In the genomic region with DNA sequence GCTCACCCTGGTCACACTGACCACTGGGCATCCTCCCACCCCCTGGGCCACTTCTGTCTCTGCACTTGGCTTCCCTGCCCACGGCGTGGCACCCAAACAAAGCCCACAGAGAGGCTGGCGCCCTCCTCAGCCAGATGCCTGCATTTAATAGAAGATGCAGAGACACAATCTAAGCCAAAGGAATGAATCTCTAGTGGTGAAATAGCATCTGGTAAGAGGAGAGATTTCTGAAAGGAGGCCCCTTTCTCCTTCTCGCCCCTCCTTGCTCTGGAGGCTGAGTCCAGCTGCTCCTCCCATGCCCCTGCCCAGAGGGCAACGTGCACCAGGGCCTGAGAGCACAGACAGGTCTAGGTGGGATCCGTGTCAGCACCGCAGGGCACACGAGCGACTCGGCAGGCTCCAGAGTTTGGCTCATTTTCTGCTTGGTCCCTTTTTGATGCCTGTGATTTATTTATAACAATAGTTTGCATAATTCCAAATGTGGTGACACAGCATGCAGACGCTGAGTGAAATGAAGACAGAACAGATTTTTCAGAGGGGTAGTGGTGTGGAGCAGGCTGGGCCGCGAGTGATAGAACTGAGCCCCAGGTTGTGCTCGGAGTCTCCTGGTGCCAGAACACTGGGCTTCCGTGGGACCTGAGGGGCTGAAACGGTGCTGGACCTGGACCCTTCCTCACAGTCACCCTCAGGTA, we compare ENCODE assay signal across 12 cellular contexts.
DNase-seq lines count a peak whose midpoint lies in the region; ATAC-seq and TF ChIP-seq lines count a peak whose summit lies in the region.
"Had no signal": no experiment of that assay in that cellular context is flagged by ENCODE, and none has a peak within 500 bp of the region (broad histone marks: within the 10 kb centered on the region; RNA-seq: fewer than 3 reads in every experiment).

No MANE protein-coding gene starts in this region.

- ATAC-seq in Right ventricle myocardium superior (ENCODE audit: poor library complexity): no peak
- no peak for ATAC-seq in left ventricle myocardium superior
- ATAC-seq: T-helper 17 cell had no signal

- TF ChIP-seq CTCF in colonic mucosa (IDR thresholded peaks at IDR 0.05) (no peak), suprapubic skin (IDR thresholded peaks at IDR 0.05) (no peak), esophagus muscularis mucosa (IDR thresholded peaks at IDR 0.05) (no peak)

- peak overlapping the region; percentile 67 for H3K9ac ChIP-seq in Karpas-422 (ENCODE audit: low read length)
- H3K9ac ChIP-seq in colonic mucosa (ENCODE audit: low read depth in 2 of 2, low read length in 2 of 2): no peak overlapping the region

- H3K27me3 ChIP-seq in Karpas-422 (ENCODE audit: low read length) (no peaks in the 10 kb centered on the region), colonic mucosa (no peaks in the 10 kb centered on the region), suprapubic skin (no peaks in the 10 kb centered on the region), esophagus muscularis mucosa (peaks cover 0 to 14% (median 0%) of the 10 kb centered on the region in 4 donors)
- H3K27me3 ChIP-seq: ascending aorta had no signal

- DNase-seq in Right ventricle myocardium superior (peak; percentile 27), left ventricle myocardium superior (no peak), Karpas-422 (peak; percentile 90), colonic mucosa (peak; percentile 7), suprapubic skin (ENCODE audit: low spot score in 2 of 2) (no peak), DMS 273 (lab: John Stamatoyannopoulos, UW; ENCODE audit: unreplicated experiment) (no peak), dedifferentiated amniotic fluid mesenchymal stem cell (ENCODE audit: extremely low spot score) (no peak), esophagus muscularis mucosa (ENCODE audit: extremely low spot score) (no peak)
- DNase-seq: activated T-cell treated with anti-CD3 and anti-CD28 coated beads for 4 hours, C1 segment of cervical spinal cord, T-helper 17 cell had no signal

- no peaks in the 10 kb centered on the region for H3K79me2 ChIP-seq in Karpas-422 (ENCODE audit: low read length)

- H2AFZ ChIP-seq in Karpas-422 (ENCODE audit: low read length): peak overlapping the region; percentile 36; the same call in 1 of the 2 replicates

- no peaks in the 10 kb centered on the region for H4K20me1 ChIP-seq in Karpas-422 (ENCODE audit: insufficient read depth, low read depth, low read length)

- intact Hi-C loops in Right ventricle myocardium superior (cut with DNase I) (no loop called here), left ventricle myocardium superior (cut with micrococcal nuclease) (no loop called here), colonic mucosa (cut with DNase I) (no loop called here), esophagus muscularis mucosa (cut with DNase I) (no loop called here)

- no peaks in the 10 kb centered on the region for H3K9me3 ChIP-seq in Karpas-422 (ENCODE audit: low read length)
- no peaks in the 10 kb centered on the region for H3K9me3 ChIP-seq in colonic mucosa
- H3K9me3 ChIP-seq in suprapubic skin: no peaks in the 10 kb centered on the region
- no peaks in the 10 kb centered on the region for H3K9me3 ChIP-seq in esophagus muscularis mucosa
- H3K9me3 ChIP-seq: ascending aorta had no signal

- H3K4me1 ChIP-seq in Karpas-422 (ENCODE audit: low read length) (peaks cover 35% of the 10 kb centered on the region), colonic mucosa (no peaks in the 10 kb centered on the region), suprapubic skin (peaks cover 13% of the 10 kb centered on the region), esophagus muscularis mucosa (peaks cover 0 to 6% (median 0%) of the 10 kb centered on the region in 4 donors)
- H3K4me1 ChIP-seq: ascending aorta had no signal

- H3K27ac ChIP-seq in Karpas-422 (ENCODE audit: low read length): peak overlapping the region; percentile 92
- H3K27ac ChIP-seq in colonic mucosa: no peak overlapping the region
- H3K27ac ChIP-seq in suprapubic skin: peak overlapping the region; percentile 18
- H3K27ac ChIP-seq in esophagus muscularis mucosa (replicated peaks in 1 of 4): no peak overlapping the region
- H3K27ac ChIP-seq: ascending aorta had no signal

- H3K36me3 ChIP-seq in Karpas-422 (ENCODE audit: insufficient read depth, low read length) (no peaks in the 10 kb centered on the region), colonic mucosa (no peaks in the 10 kb centered on the region), suprapubic skin (no peaks in the 10 kb centered on the region), esophagus muscularis mucosa (no peaks in the 10 kb centered on the region)
- H3K36me3 ChIP-seq: ascending aorta had no signal

- H3K4me2 ChIP-seq in Karpas-422 (ENCODE audit: low read depth, low read length, poor library complexity, severe bottlenecking): peak overlapping the region; percentile 93

- TF ChIP-seq POLR2A in suprapubic skin (IDR thresholded peaks at IDR 0.05) (no peak), esophagus muscularis mucosa (IDR thresholded peaks at IDR 0.05; ENCODE audit: low read depth) (no peak)

- TF ChIP-seq EP300 in suprapubic skin (IDR thresholded peaks at IDR 0.05) (no peak), esophagus muscularis mucosa (IDR thresholded peaks at IDR 0.05) (no peak)

- H3K4me3 ChIP-seq in Karpas-422 (ENCODE audit: low read length) (peak overlapping the region; percentile 61), colonic mucosa (no peak overlapping the region), suprapubic skin (no peak overlapping the region), esophagus muscularis mucosa (no peak overlapping the region)
- H3K4me3 ChIP-seq: ascending aorta had no signal

- WGBS in suprapubic skin: 61% methylated on average over 15 of the region's 16 CpGs
- WGBS in esophagus muscularis mucosa: 87% methylated on average over 16 of the region's 16 CpGs

- no peaks in the 10 kb centered on the region for H3K9me2 ChIP-seq in Karpas-422 (replicated peaks; ENCODE audit: insufficient read depth, low read length)

Comparison
In these comparisons a context has a peak if more than half of its experiments do, and no peak if none do; other contexts are left out.
1. DNase-seq: peak in Right ventricle myocardium superior (single experiment), Karpas-422 (single experiment) and colonic mucosa (single experiment); none in left ventricle myocardium superior (single experiment), suprapubic skin (0 of 2), DMS 273 (single experiment), dedifferentiated amniotic fluid mesenchymal stem cell (single experiment) and esophagus muscularis mucosa (single experiment).
2. H3K27ac ChIP-seq: peak in Karpas-422 (single experiment) and suprapubic skin (single experiment); none in colonic mucosa (single experiment) and esophagus muscularis mucosa (0 of 4).